In the genomic region with DNA sequence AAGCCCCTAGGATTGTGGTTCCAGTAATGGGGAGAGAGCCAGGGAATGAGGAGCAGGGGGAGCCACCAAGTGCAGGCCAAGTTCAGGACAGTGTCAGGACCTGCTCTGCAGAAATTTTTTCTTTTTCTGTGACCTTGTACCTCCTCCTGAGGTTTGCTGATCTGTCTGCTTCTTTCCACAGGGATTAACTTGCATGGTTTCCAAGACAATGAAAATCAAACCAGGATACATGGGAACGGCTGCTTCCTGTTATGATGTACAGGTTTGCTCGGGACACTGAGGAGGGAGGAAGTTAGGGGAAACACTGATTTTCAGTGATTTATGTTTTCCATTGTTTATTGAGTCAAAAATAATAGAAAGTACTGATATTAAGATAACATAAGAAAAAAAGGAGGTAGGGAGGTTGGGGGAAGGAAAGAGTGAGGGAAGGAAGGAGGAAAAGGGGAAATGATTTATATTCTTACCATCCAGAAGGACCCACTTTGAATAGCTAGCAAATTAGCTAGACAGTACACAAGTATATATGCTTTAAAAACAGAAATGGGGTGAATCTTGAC, we compare ENCODE assay signal across 14 cellular contexts. TPM values are rescaled to one million over a fixed set of nuclear protein-coding genes. Genes with fewer than 3 reads are reported as not detected.
"Had no signal": no experiment of that assay in that cellular context is flagged by ENCODE, and none has a peak within 500 bp of the region (broad histone marks: within the 10 kb centered on the region; RNA-seq: fewer than 3 reads in every experiment).

No MANE protein-coding gene starts in this region.

RNA-seq across cellular contexts. Expression of gene ACSM2A, which starts 25.9 kb away (rescaled TPM):
- total RNA-seq: natural killer cell, occipital lobe, osteoblast, progenitor cell of endocrine pancreas, right cardiac atrium, sciatic nerve, smooth muscle cell, suprapubic skin, transverse colon, upper lobe of right lung, urinary bladder, uterus had no signal
- polyA plus RNA-seq: neural cell, right cardiac atrium, smooth muscle cell, spleen had no signal
